ENCODE assay signal across 9 cellular contexts in the genomic region with DNA sequence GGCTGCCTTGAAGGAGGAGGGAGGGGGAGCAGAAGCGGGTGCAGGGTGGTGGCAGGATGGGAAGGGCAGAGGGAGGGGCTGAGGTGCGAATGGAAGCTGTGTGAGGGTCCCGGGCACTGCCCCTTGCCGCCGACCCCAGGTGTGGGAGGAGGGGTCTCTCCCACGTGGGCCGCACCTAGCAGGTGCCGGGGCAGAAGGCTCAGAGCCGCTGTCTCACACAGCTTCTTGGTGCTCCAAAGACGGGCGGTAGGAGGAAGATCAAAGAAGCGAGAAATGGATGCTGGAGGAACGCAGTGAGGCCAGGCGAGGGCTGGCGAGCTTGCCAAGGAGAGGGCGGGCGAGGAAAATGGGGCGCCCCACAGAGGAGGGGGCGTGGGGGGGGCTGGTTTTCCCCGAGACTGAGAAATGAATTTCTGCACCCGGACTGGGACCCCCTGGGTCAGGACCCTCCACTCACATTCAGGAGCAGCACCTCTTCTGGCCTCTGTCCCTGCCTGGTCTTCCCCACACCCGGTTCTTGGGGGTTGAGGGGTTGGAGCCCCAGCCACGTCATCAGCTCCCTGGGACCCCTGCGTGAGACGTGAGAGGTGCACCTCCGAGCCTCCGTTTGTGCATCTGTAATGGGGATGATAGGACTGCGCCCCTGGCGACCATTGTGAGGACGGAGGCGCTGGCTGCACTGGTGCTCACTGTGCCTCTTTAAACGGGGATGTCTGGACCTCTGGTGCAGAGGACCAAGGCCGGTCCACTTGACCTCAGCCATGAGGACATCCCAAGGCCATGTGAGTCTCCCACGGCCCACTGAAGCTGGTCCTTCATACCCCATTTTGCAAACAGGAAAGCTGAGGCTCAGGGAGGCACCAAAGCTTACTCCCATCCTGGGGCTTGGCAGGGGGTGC. TPM values are rescaled to one million over a fixed set of nuclear protein-coding genes. Genes with fewer than 3 reads are reported as not detected.
DNase-seq lines count a peak whose midpoint lies in the region; ATAC-seq and TF ChIP-seq lines count a peak whose summit lies in the region.
"Had no signal": no experiment of that assay in that cellular context is flagged by ENCODE, and none has a peak within 500 bp of the region (broad histone marks: within the 10 kb centered on the region; RNA-seq: fewer than 3 reads in every experiment).

No MANE protein-coding gene starts in this region.

- H3K4me1 Mint-ChIP-seq in central memory CD8-positive, alpha-beta T cell = peaks cover 75% of the 10 kb centered on the region
- peaks cover 35 to 47% of the 10 kb centered on the region in 2 donors for H3K4me1 Mint-ChIP-seq in natural killer cell treated with Interleukin-12 subunit alpha and Interleukin-12 subunit beta and Interleukin-15 and Interleukin-18, amount 100 ng/mL, for 72 hours (ENCODE audit: low read depth in 2 of 2)

- no peaks in the 10 kb centered on the region for H3K9me3 Mint-ChIP-seq in central memory CD8-positive, alpha-beta T cell
- H3K9me3 Mint-ChIP-seq in natural killer cell treated with Interleukin-12 subunit alpha and Interleukin-12 subunit beta and Interleukin-15 and Interleukin-18, amount 100 ng/mL, for 72 hours = no peaks in the 10 kb centered on the region

- no peak for DNase-seq in AG10803 (ENCODE audit: low read depth)
- peak; percentile 32 for DNase-seq in HT-29 (ENCODE audit: low spot score)
- no peak for DNase-seq in central memory CD8-positive, alpha-beta T cell (ENCODE audit: low spot score in 2 of 2)
- no peak for DNase-seq in natural killer cell treated with Interleukin-12 subunit alpha and Interleukin-12 subunit beta and Interleukin-15 and Interleukin-18, amount 100 ng/mL, for 72 hours (ENCODE audit: low spot score)
- no peak for DNase-seq in thyroid gland
- DNase-seq in G401 (ENCODE audit: low spot score) = no peak
- no peak for DNase-seq in occipital lobe (lab: John Stamatoyannopoulos, UW)
- DNase-seq: activated effector memory CD4-positive, alpha-beta T cell treated with Interleukin-2 at 50 U/mL for 16 hours had no signal

- peaks cover 6 to 8% of the 10 kb centered on the region in 2 donors for H3K4me1 ChIP-seq in thyroid gland

- no peaks in the 10 kb centered on the region for H3K27me3 ChIP-seq in thyroid gland

- TF ChIP-seq CTCF in AG10803 (conservative IDR thresholded peaks at IDR 0.05; ENCODE audit: low read length) = peak; percentile 46
- TF ChIP-seq CTCF in thyroid gland (IDR thresholded peaks at IDR 0.05) = no peak

- H3K27ac ChIP-seq in thyroid gland = peak overlapping the region in 1 of 3 donors; percentile 3

- TF ChIP-seq POLR2A in thyroid gland (IDR thresholded peaks at IDR 0.05) = no peak

- H3K36me3 ChIP-seq in thyroid gland = no peaks in the 10 kb centered on the region

- intact Hi-C loops in thyroid gland (cut with DNase I) = no loop called here

- peak overlapping the region; percentile 75 for H3K4me3 Mint-ChIP-seq in central memory CD8-positive, alpha-beta T cell
- H3K4me3 Mint-ChIP-seq in natural killer cell treated with Interleukin-12 subunit alpha and Interleukin-12 subunit beta and Interleukin-15 and Interleukin-18, amount 100 ng/mL, for 72 hours = peak overlapping the region; percentile 19

- no peak for ATAC-seq in central memory CD8-positive, alpha-beta T cell (replicated peaks; ENCODE audit: extremely low read depth, poor library complexity, severe bottlenecking)
- ATAC-seq in natural killer cell treated with Interleukin-12 subunit alpha and Interleukin-12 subunit beta and Interleukin-15 and Interleukin-18, amount 100 ng/mL, for 72 hours = no peak
- no peak for ATAC-seq in GM21390 (IDR thresholded peaks at IDR 0.05; ENCODE audit: unreplicated experiment)

- peak overlapping the region; percentile 93 for H3K27ac Mint-ChIP-seq in central memory CD8-positive, alpha-beta T cell (ENCODE audit: low read depth)
- H3K27ac Mint-ChIP-seq in natural killer cell treated with Interleukin-12 subunit alpha and Interleukin-12 subunit beta and Interleukin-15 and Interleukin-18, amount 100 ng/mL, for 72 hours = peak overlapping the region; percentile 38 to 76

- peaks cover 34% of the 10 kb centered on the region for H3K36me3 Mint-ChIP-seq in central memory CD8-positive, alpha-beta T cell (ENCODE audit: insufficient read depth)
- H3K36me3 Mint-ChIP-seq in natural killer cell treated with Interleukin-12 subunit alpha and Interleukin-12 subunit beta and Interleukin-15 and Interleukin-18, amount 100 ng/mL, for 72 hours = no peaks in the 10 kb centered on the region

- no peaks in the 10 kb centered on the region for H3K27me3 Mint-ChIP-seq in central memory CD8-positive, alpha-beta T cell
- H3K27me3 Mint-ChIP-seq in natural killer cell treated with Interleukin-12 subunit alpha and Interleukin-12 subunit beta and Interleukin-15 and Interleukin-18, amount 100 ng/mL, for 72 hours = no peaks in the 10 kb centered on the region

- H3K4me3 ChIP-seq in AG10803 (ENCODE audit: low read length) (no peak overlapping the region), thyroid gland (replicated peaks in 1 of 3) (no peak overlapping the region)

- 58 to 67% methylated on average over 25 to 30 of the region's 34 CpGs for WGBS in thyroid gland, 2 donors

- in situ Hi-C loops in G401 (cut with HindIII; ENCODE audit: low sequenced_read_pairs) = no loop called here

- H3K9me3 ChIP-seq in thyroid gland = no peaks in the 10 kb centered on the region

RNA-seq across cellular contexts. Expression of a gene that starts 16.8 kb away (rescaled TPM):
- 0.05 and 0.60 TPM in 2 replicates for total RNA-seq in HT-29 (2014; rRNA removed; shearing (Covaris generic))
- 100 to 1,000 TPM; 240 to 358 TPM for total RNA-seq in natural killer cell treated with Interleukin-12 subunit alpha and Interleukin-12 subunit beta and Interleukin-15 and Interleukin-18, amount 100 ng/mL, for 72 hours
- total RNA-seq in thyroid gland (10 to 100 TPM in 2 of 4 donors, 1 to 10 TPM in 2; 6.7 to 26.1 (median 10.5) TPM), occipital lobe (0.47 TPM)
- total RNA-seq in G401 (2014; rRNA removed; shearing (Covaris generic)) = 0.20 TPM in 1 of 2 replicates, not detected in the other

RNA-seq across cellular contexts. Expression of a gene that starts 22.0 kb away (rescaled TPM):
- total RNA-seq in HT-29 (2014; rRNA removed; shearing (Covaris generic)) = not detected in 2 replicates
- not detected for total RNA-seq in natural killer cell treated with Interleukin-12 subunit alpha and Interleukin-12 subunit beta and Interleukin-15 and Interleukin-18, amount 100 ng/mL, for 72 hours
- total RNA-seq in thyroid gland = not detected
- not detected in 2 replicates for total RNA-seq in G401 (2014; rRNA removed; shearing (Covaris generic))
- total RNA-seq in occipital lobe = not detected

RNA-seq across cellular contexts. Expression of a gene that starts 30.9 kb away (rescaled TPM):
- 4.6 and 17.2 TPM in 2 replicates for total RNA-seq in HT-29 (2014; rRNA removed; shearing (Covaris generic))
- 1 to 10 TPM in 1 of 2 donors, not detected in 1; 1.4 TPM for total RNA-seq in natural killer cell treated with Interleukin-12 subunit alpha and Interleukin-12 subunit beta and Interleukin-15 and Interleukin-18, amount 100 ng/mL, for 72 hours
- total RNA-seq in thyroid gland = not detected
- not detected in 2 replicates for total RNA-seq in G401 (2014; rRNA removed; shearing (Covaris generic))
- 0.62 TPM for total RNA-seq in occipital lobe

RNA-seq across cellular contexts. Expression of a gene that starts 34.9 kb away (rescaled TPM):
- total RNA-seq in HT-29 (2014; rRNA removed; shearing (Covaris generic)) = 59.9 and 63.4 TPM in 2 replicates
- not detected for total RNA-seq in natural killer cell treated with Interleukin-12 subunit alpha and Interleukin-12 subunit beta and Interleukin-15 and Interleukin-18, amount 100 ng/mL, for 72 hours
- total RNA-seq in thyroid gland (not detected), occipital lobe (not detected)
- total RNA-seq in G401 (2014; rRNA removed; shearing (Covaris generic)) = not detected in 2 replicates

RNA-seq across cellular contexts. Expression of a gene that starts 49.8 kb away (rescaled TPM):
- total RNA-seq in HT-29 (2014; rRNA removed; shearing (Covaris generic)) = 0.23 TPM in 1 of 2 replicates, not detected in the other
- total RNA-seq in natural killer cell treated with Interleukin-12 subunit alpha and Interleukin-12 subunit beta and Interleukin-15 and Interleukin-18, amount 100 ng/mL, for 72 hours = under 1 TPM in 1 of 2 donors, not detected in 1; 0.33 TPM
- 1 to 10 TPM in 3 of 4 donors, not detected in 1; 1.7 to 4.1 (median 2.6) TPM for total RNA-seq in thyroid gland
- not detected in 2 replicates for total RNA-seq in G401 (2014; rRNA removed; shearing (Covaris generic))
- total RNA-seq in occipital lobe = 2.0 TPM

Comparison
In these comparisons a context has a peak if more than half of its experiments do, and no peak if none do; other contexts are left out.
1. RNA of a gene that starts 16.8 kb away (total RNA-seq): 240 to 358 TPM in natural killer cell treated with Interleukin-12 subunit alpha and Interleukin-12 subunit beta and Interleukin-15 and Interleukin-18, amount 100 ng/mL, for 72 hours; 6.7 to 26.1 TPM in thyroid gland, 0.47 TPM in occipital lobe (single experiment), 0.20 TPM in G401 and 0.05 to 0.60 TPM in HT-29; every median in the first group is over 4 times any median in the second.